ENCODE assay signal across 14 cellular contexts in genomic region chr6:10434235-10434634, GRCh38. TPM values are rescaled to one million over a fixed set of nuclear protein-coding genes. Genes with fewer than 3 reads are reported as not detected.
DNase-seq lines count a peak whose midpoint lies in the region; ATAC-seq and TF ChIP-seq lines count a peak whose summit lies in the region.
"Had no signal": no experiment of that assay in that cellular context is flagged by ENCODE, and none has a peak within 500 bp of the region (broad histone marks: within the 10 kb centered on the region; RNA-seq: fewer than 3 reads in every experiment).

No MANE protein-coding gene starts in this region.

- H3K4me1 Mint-ChIP-seq in stimulated activated memory B cell treated with anti-CD40 and anti-IgM and Interleukin-4, amounts not matched to agents 10 μg/mL and 1 μg/mL and 100 μg/mL, for 72 hours, result peaks cover 14% of the 10 kb centered on the region

- no peak for ATAC-seq in stimulated activated memory B cell treated with anti-CD40 and anti-IgM and Interleukin-4, amounts not matched to agents 10 μg/mL and 1 μg/mL and 100 μg/mL, for 72 hours
- no peak for ATAC-seq in psoas muscle

- WGBS in mesendoderm (ENCODE audit: extremely low coverage, insufficient coverage, low lambda C conversion rate), result no CpG with 5 or more reads among the region's 4 CpGs
- WGBS in psoas muscle, 3 donors, result 51 to 71% (median 55%) methylated on average over 4 of the region's 4 CpGs

- no peak for TF ChIP-seq CTCF in right atrium auricular region (IDR thresholded peaks at IDR 0.05)
- TF ChIP-seq CTCF in psoas muscle (IDR thresholded peaks at IDR 0.05), result no peak

- no peak overlapping the region for H3K9ac ChIP-seq in mesendoderm (ENCODE audit: low read length)

- H3K27ac ChIP-seq in SJSA1, result 0 out of 2 replicates have a peak overlapping the region, but pooled peaks have one; percentile 13
- H3K27ac ChIP-seq in mesendoderm (ENCODE audit: low read depth, low read length), result no peak overlapping the region
- H3K27ac ChIP-seq in right atrium auricular region, result no peak overlapping the region
- no peak overlapping the region for H3K27ac ChIP-seq in psoas muscle
- H3K27ac ChIP-seq: HL-60, spleen had no signal

- H3K36me3 ChIP-seq in SJSA1, result no peaks in the 10 kb centered on the region
- H3K36me3 ChIP-seq in mesendoderm (ENCODE audit: control insufficient read depth, insufficient read depth, low read length), result no peaks in the 10 kb centered on the region
- no peaks in the 10 kb centered on the region for H3K36me3 ChIP-seq in right atrium auricular region
- H3K36me3 ChIP-seq in psoas muscle (ENCODE audit: insufficient read depth in 1 of 2, low read depth in 1 of 2), result no peaks in the 10 kb centered on the region
- H3K36me3 ChIP-seq: spleen had no signal

- H3K9me3 Mint-ChIP-seq in stimulated activated memory B cell treated with anti-CD40 and anti-IgM and Interleukin-4, amounts not matched to agents 10 μg/mL and 1 μg/mL and 100 μg/mL, for 72 hours, result no peaks in the 10 kb centered on the region
- H3K9me3 Mint-ChIP-seq: natural killer cell treated with Interleukin-12 subunit alpha and Interleukin-12 subunit beta and Interleukin-15 and Interleukin-18, amount 100 ng/mL, for 72 hours had no signal

- H2BK15ac ChIP-seq in mesendoderm (replicated peaks; ENCODE audit: low read depth), result peak overlapping the region; percentile 47

- no peak overlapping the region for H3K23ac ChIP-seq in mesendoderm (ENCODE audit: low read length)

- peaks cover 34% of the 10 kb centered on the region for H3K4me1 ChIP-seq in SJSA1 (replicated peaks)
- peaks cover 3% of the 10 kb centered on the region for H3K4me1 ChIP-seq in mesendoderm (ENCODE audit: control insufficient read depth, low read depth, low read length)
- H3K4me1 ChIP-seq in right atrium auricular region, result no peaks in the 10 kb centered on the region
- no peaks in the 10 kb centered on the region for H3K4me1 ChIP-seq in psoas muscle

- H3K18ac ChIP-seq in mesendoderm (ENCODE audit: low read length), result peak overlapping the region; percentile 29

- H3K27ac Mint-ChIP-seq in stimulated activated memory B cell treated with anti-CD40 and anti-IgM and Interleukin-4, amounts not matched to agents 10 μg/mL and 1 μg/mL and 100 μg/mL, for 72 hours, result no peak overlapping the region
- H3K27ac Mint-ChIP-seq: natural killer cell treated with Interleukin-12 subunit alpha and Interleukin-12 subunit beta and Interleukin-15 and Interleukin-18, amount 100 ng/mL, for 72 hours had no signal

- H3K79me1 ChIP-seq in mesendoderm (ENCODE audit: low read length), result no peaks in the 10 kb centered on the region

- H2AK5ac ChIP-seq in mesendoderm (ENCODE audit: low read length), result no peak overlapping the region

- H2BK120ac ChIP-seq in mesendoderm (ENCODE audit: low read depth, low read length), result peak overlapping the region; percentile 37

- no peak overlapping the region for H2BK5ac ChIP-seq in mesendoderm (ENCODE audit: low read length)

- H3K4ac ChIP-seq in mesendoderm (ENCODE audit: low read depth, low read length), result no peak overlapping the region

- H3K4me3 Mint-ChIP-seq in stimulated activated memory B cell treated with anti-CD40 and anti-IgM and Interleukin-4, amounts not matched to agents 10 μg/mL and 1 μg/mL and 100 μg/mL, for 72 hours, result no peak overlapping the region
- H3K4me3 Mint-ChIP-seq: natural killer cell treated with Interleukin-12 subunit alpha and Interleukin-12 subunit beta and Interleukin-15 and Interleukin-18, amount 100 ng/mL, for 72 hours had no signal

- no peak overlapping the region for H4K5ac ChIP-seq in mesendoderm (ENCODE audit: low read length)

- H3K27me3 Mint-ChIP-seq in stimulated activated memory B cell treated with anti-CD40 and anti-IgM and Interleukin-4, amounts not matched to agents 10 μg/mL and 1 μg/mL and 100 μg/mL, for 72 hours, result peaks cover 32% of the 10 kb centered on the region

- DNase-seq in ELR (ENCODE audit: low read depth), result peak; percentile 77
- peak; percentile 75 to 77 for DNase-seq in Kasumi-1 (lab: John Stamatoyannopoulos, UW)
- peak in 1 of 2 experiments; percentile 28 for DNase-seq in SJSA1 (ENCODE audit: low read depth in 1 of 2, low spot score in 2 of 2)
- DNase-seq in mesendoderm, result peak; percentile 54
- DNase-seq in right atrium auricular region (ENCODE audit: low spot score), result no peak
- no peak for DNase-seq in activated CD4-positive, CD25-positive, alpha-beta regulatory T cell treated with anti-CD3 and anti-CD28 coated beads, Interleukin-2, amount 50 U/mL, for 72 hours
- no peak for DNase-seq in psoas muscle
- DNase-seq: activated CD4-positive, alpha-beta T cell treated with anti-CD3 and anti-CD28 coated beads, Interleukin-2, amount 50 U/mL, for 4 hours; activated naive CD4-positive, alpha-beta T cell treated with Interleukin-2 at 50 U/mL for 16 hours; NCI-H187; spleen had no signal

- no peaks in the 10 kb centered on the region for H3K79me2 ChIP-seq in mesendoderm (ENCODE audit: control insufficient read depth, insufficient read depth, low read length)

- intact Hi-C loops in psoas muscle (cut with DNase I), result loop anchor here (5.0 to 10.0 kb wide), 3 partner anchors 889 to 1452 kb away; no protein-coding TSS in a partner anchor

- H3K9me3 ChIP-seq in SJSA1 (replicated peaks) (no peaks in the 10 kb centered on the region), right atrium auricular region (no peaks in the 10 kb centered on the region), psoas muscle (no peaks in the 10 kb centered on the region)
- H3K9me3 ChIP-seq: spleen had no signal

- H3K56ac ChIP-seq in mesendoderm (ENCODE audit: low read length), result no peak overlapping the region

- H3K4me2 ChIP-seq in mesendoderm (ENCODE audit: low read length), result no peak overlapping the region

- H4K8ac ChIP-seq in mesendoderm (ENCODE audit: low read depth, low read length), result no peak overlapping the region

- H3K27me3 ChIP-seq in SJSA1 (replicated peaks), result no peaks in the 10 kb centered on the region
- H3K27me3 ChIP-seq in mesendoderm (ENCODE audit: insufficient read depth, low read length, poor library complexity), result no peaks in the 10 kb centered on the region
- no peaks in the 10 kb centered on the region for H3K27me3 ChIP-seq in right atrium auricular region
- H3K27me3 ChIP-seq in psoas muscle (ENCODE audit: insufficient read depth in 3 of 3, low read length in 2 of 3), result peaks cover 0 to 4% (median 0%) of the 10 kb centered on the region in 3 donors

- H3K4me3 ChIP-seq in SJSA1 (no peak overlapping the region), mesendoderm (ENCODE audit: low read length) (no peak overlapping the region), right atrium auricular region (no peak overlapping the region), psoas muscle (no peak overlapping the region)
- H3K4me3 ChIP-seq: spleen had no signal

- no peaks in the 10 kb centered on the region for H3K36me3 Mint-ChIP-seq in stimulated activated memory B cell treated with anti-CD40 and anti-IgM and Interleukin-4, amounts not matched to agents 10 μg/mL and 1 μg/mL and 100 μg/mL, for 72 hours
- H3K36me3 Mint-ChIP-seq: natural killer cell treated with Interleukin-12 subunit alpha and Interleukin-12 subunit beta and Interleukin-15 and Interleukin-18, amount 100 ng/mL, for 72 hours had no signal

RNA-seq across cellular contexts. Expression of gene TFAP2A, which starts 19.4 kb away (rescaled TPM):
- 5.8 and 10.2 TPM in 2 replicates for total RNA-seq in SJSA1 (2014; rRNA removed; shearing (Covaris generic))
- 3.0 TPM for polyA plus RNA-seq in mesendoderm (2013, experiment 1 of 2)
- polyA plus RNA-seq in mesendoderm (2013, experiment 2 of 2), result 2.7 TPM
- total RNA-seq in right atrium auricular region (under 1 TPM in 1 of 2 donors, not detected in 1; 0.12 TPM), psoas muscle (under 1 TPM in 1 of 4 donors, not detected in 3; 0.15 TPM)
- polyA plus RNA-seq in psoas muscle, result under 1 TPM in 1 of 3 donors, not detected in 2; under 0.01 TPM

Comparison
In these comparisons a context has a peak if more than half of its experiments do, and no peak if none do; other contexts are left out.
1. DNase-seq: peak in ELR (single experiment), Kasumi-1 (2 of 2) and mesendoderm (single experiment); none in right atrium auricular region (single experiment), activated CD4-positive, CD25-positive, alpha-beta regulatory T cell treated with anti-CD3 and anti-CD28 coated beads, Interleukin-2, amount 50 U/mL, for 72 hours (single experiment) and psoas muscle (0 of 2).